In the genomic region with DNA sequence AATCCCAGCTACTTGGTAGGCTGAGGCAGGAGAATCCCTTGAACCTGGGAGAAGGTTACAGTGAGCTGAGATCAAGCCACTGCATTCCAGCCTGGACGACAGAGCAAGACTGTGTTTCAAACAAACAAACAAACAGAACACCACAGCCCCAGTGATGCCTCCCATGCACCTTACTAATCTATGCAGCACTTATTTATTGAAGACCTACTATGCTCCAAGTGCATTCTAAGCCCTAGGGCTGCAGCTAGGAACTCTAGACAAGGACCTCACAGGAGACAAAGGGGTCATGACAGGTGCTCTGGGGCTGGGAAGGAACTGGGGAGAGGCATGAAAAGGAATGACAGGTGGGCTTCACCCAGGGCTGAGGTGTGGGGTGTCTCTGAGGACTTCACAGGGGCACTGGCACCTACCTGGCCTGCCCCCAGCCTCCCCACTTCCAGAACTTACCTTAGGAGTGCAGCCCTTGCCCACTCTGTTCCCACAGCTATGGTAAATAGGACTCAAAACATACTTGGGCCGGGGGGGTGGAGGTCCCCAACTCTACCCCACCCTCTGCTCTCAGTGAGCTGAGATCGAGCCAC, we compare ENCODE assay signal across 19 cellular contexts.
"Had no signal": no experiment of that assay in that cellular context is flagged by ENCODE, and none has a peak within 500 bp of the region (broad histone marks: within the 10 kb centered on the region; RNA-seq: fewer than 3 reads in every experiment).

No MANE protein-coding gene starts in this region.

- H3K27ac Mint-ChIP-seq: activated CD4-positive, alpha-beta T cell treated with anti-CD3 and anti-CD28 coated beads, Interleukin-2, amount 10 ng/mL, durations not matched to agents 7 days and 5 days; activated naive CD8-positive, alpha-beta T cell treated with anti-CD3 and anti-CD28 coated beads for 36 hours; activated T-cell treated with anti-CD3 and anti-CD28 coated beads, Interleukin-2, amount 50 U/mL, for 72 hours; naive thymus-derived CD4-positive, alpha-beta T cell; T-helper 2 cell treated with Interferon-gamma antibody and Interleukin-4, amounts not matched to agents 5 μg/mL and 100 μg/mL, for 36 hours had no signal

- DNase-seq: activated CD4-positive, alpha-beta T cell treated with anti-CD3 and anti-CD28 coated beads, Interleukin-2, amount 10 ng/mL, durations not matched to agents 7 days and 5 days; activated CD4-positive, CD25-positive, alpha-beta regulatory T cell; activated CD8-positive, alpha-beta memory T cell treated with anti-CD3 and anti-CD28 coated beads, Interleukin-2, amount 50 U/mL, for 48 hours; activated gamma-delta T cell; activated naive CD8-positive, alpha-beta T cell treated with anti-CD3 and anti-CD28 coated beads for 36 hours; activated T-cell treated with anti-CD3 and anti-CD28 coated beads, Interleukin-2, amount 50 U/mL, for 72 hours; anterior cingulate cortex; erythroblast; left colon; naive thymus-derived CD4-positive, alpha-beta T cell; nucleus accumbens; psoas muscle; stimulated activated CD4-positive, alpha-beta T cell treated with anti-CD3 and anti-CD28 coated beads, Interleukin-1b, Interleukin-23, amount 100 ng/mL, for 48 hours; stomach; SW 1271 had no signal

- H3K36me3 Mint-ChIP-seq: activated naive CD8-positive, alpha-beta T cell treated with anti-CD3 and anti-CD28 coated beads for 36 hours had no signal

- H3K4me3 ChIP-seq: gastroesophageal sphincter, psoas muscle, uterus had no signal

- H3K27me3 ChIP-seq: breast epithelium, gastroesophageal sphincter, uterus had no signal

- H3K36me3 ChIP-seq: breast epithelium, gastroesophageal sphincter, stomach, uterus had no signal

- H3K9me3 ChIP-seq: breast epithelium, gastroesophageal sphincter, psoas muscle, stomach, uterus had no signal

- H3K9me3 Mint-ChIP-seq: activated CD4-positive, alpha-beta T cell treated with anti-CD3 and anti-CD28 coated beads, Interleukin-2, amount 10 ng/mL, durations not matched to agents 7 days and 5 days; activated naive CD8-positive, alpha-beta T cell treated with anti-CD3 and anti-CD28 coated beads for 36 hours; activated T-cell treated with anti-CD3 and anti-CD28 coated beads, Interleukin-2, amount 50 U/mL, for 72 hours; T-helper 2 cell treated with Interferon-gamma antibody and Interleukin-4, amounts not matched to agents 5 μg/mL and 100 μg/mL, for 36 hours had no signal

- H3K27ac ChIP-seq: psoas muscle had no signal

- H3K4me1 ChIP-seq: breast epithelium had no signal

- ATAC-seq: activated T-cell treated with anti-CD3 and anti-CD28 coated beads, Interleukin-2, amount 50 U/mL, for 72 hours; gastroesophageal sphincter; left colon; naive thymus-derived CD4-positive, alpha-beta T cell; psoas muscle had no signal
